Comparison of ENCODE assay signal across 15 cellular contexts in genomic region chr21:39911286-39911685, GRCh38. TPM values are rescaled to one million over a fixed set of nuclear protein-coding genes. Genes with fewer than 3 reads are reported as not detected.
DNase-seq lines count a peak whose midpoint lies in the region; TF ChIP-seq lines count a peak whose summit lies in the region.
"Had no signal": no experiment of that assay in that cellular context is flagged by ENCODE, and none has a peak within 500 bp of the region (broad histone marks: within the 10 kb centered on the region; RNA-seq: fewer than 3 reads in every experiment).

No MANE protein-coding gene starts in this region.

- no peaks in the 10 kb centered on the region for H3K36me3 Mint-ChIP-seq in activated CD4-positive, alpha-beta T cell treated with anti-CD3 and anti-CD28 coated beads, Interleukin-2, amount 10 ng/mL, durations not matched to agents 7 days and 5 days (ENCODE audit: low read depth)

- no peaks in the 10 kb centered on the region for H3K36me3 ChIP-seq in KMS-11 (ENCODE audit: insufficient read depth)
- H3K36me3 ChIP-seq in esophagus muscularis mucosa = no peaks in the 10 kb centered on the region
- no peaks in the 10 kb centered on the region for H3K36me3 ChIP-seq in tibial artery

- POLR2A ChIA-PET in activated CD4-positive, alpha-beta T cell treated with anti-CD3 and anti-CD28 coated beads, Interleukin-2, amount 10 ng/mL, durations not matched to agents 7 days and 5 days (lab: Charles Lee) = no interaction called here

- H2AFZ ChIP-seq in KMS-11 (ENCODE audit: low read depth) = no peak overlapping the region

- H3K27ac Mint-ChIP-seq in activated CD4-positive, alpha-beta T cell treated with anti-CD3 and anti-CD28 coated beads, Interleukin-2, amount 10 ng/mL, durations not matched to agents 7 days and 5 days = no peak overlapping the region
- H3K27ac Mint-ChIP-seq: T-helper 1 cell treated with Interleukin-12 subunit alpha and Interleukin-12 subunit beta and Interleukin-4 antibody, amounts not matched to agents 30 μg/mL and 1 μg/mL, for 36 hours had no signal

- CTCF ChIA-PET in activated CD4-positive, alpha-beta T cell treated with anti-CD3 and anti-CD28 coated beads, Interleukin-2, amount 10 ng/mL, durations not matched to agents 7 days and 5 days (lab: Charles Lee) = no interaction called here

- no peaks in the 10 kb centered on the region for H3K79me2 ChIP-seq in KMS-11 (ENCODE audit: insufficient read depth, low read depth)

- no peaks in the 10 kb centered on the region for H3K9me3 Mint-ChIP-seq in activated CD4-positive, alpha-beta T cell treated with anti-CD3 and anti-CD28 coated beads, Interleukin-2, amount 10 ng/mL, durations not matched to agents 7 days and 5 days
- H3K9me3 Mint-ChIP-seq: T-helper 1 cell treated with Interleukin-12 subunit alpha and Interleukin-12 subunit beta and Interleukin-4 antibody, amounts not matched to agents 30 μg/mL and 1 μg/mL, for 36 hours had no signal

- no peak overlapping the region for H3K27ac ChIP-seq in KMS-11
- H3K27ac ChIP-seq in esophagus muscularis mucosa (replicated peaks in 1 of 4) = no peak overlapping the region
- no peak overlapping the region for H3K27ac ChIP-seq in tibial artery

- H3K9me3 ChIP-seq in esophagus muscularis mucosa (no peaks in the 10 kb centered on the region), tibial artery (no peaks in the 10 kb centered on the region)
- H3K9me3 ChIP-seq: mucosa of descending colon had no signal

- no peak overlapping the region for H3K9ac ChIP-seq in KMS-11

- H3K4me3 Mint-ChIP-seq in activated CD4-positive, alpha-beta T cell treated with anti-CD3 and anti-CD28 coated beads, Interleukin-2, amount 10 ng/mL, durations not matched to agents 7 days and 5 days = no peak overlapping the region
- H3K4me3 Mint-ChIP-seq: T-helper 1 cell treated with Interleukin-12 subunit alpha and Interleukin-12 subunit beta and Interleukin-4 antibody, amounts not matched to agents 30 μg/mL and 1 μg/mL, for 36 hours had no signal

- TF ChIP-seq POLR2A in esophagus muscularis mucosa (IDR thresholded peaks at IDR 0.05; ENCODE audit: low read depth) = no peak

- no peak overlapping the region for H3K4me2 ChIP-seq in KMS-11

- peak; percentile 49 for TF ChIP-seq CTCF in KMS-11 (conservative IDR thresholded peaks at IDR 0.05; ENCODE audit: low read depth, low read length)
- peak in 2 of 3 experiments; percentile 31 to 39 for TF ChIP-seq CTCF in esophagus muscularis mucosa (IDR thresholded peaks at IDR 0.05)
- no peak for TF ChIP-seq CTCF in tibial artery (IDR thresholded peaks at IDR 0.05)

- 94% methylated on average over 6 of the region's 6 CpGs for WGBS in esophagus muscularis mucosa

- TF ChIP-seq EP300 in esophagus muscularis mucosa (IDR thresholded peaks at IDR 0.05) = no peak

- H3K4me1 Mint-ChIP-seq in activated CD4-positive, alpha-beta T cell treated with anti-CD3 and anti-CD28 coated beads, Interleukin-2, amount 10 ng/mL, durations not matched to agents 7 days and 5 days = no peaks in the 10 kb centered on the region

- no peaks in the 10 kb centered on the region for H3K4me1 ChIP-seq in KMS-11 (ENCODE audit: low read depth, poor library complexity, severe bottlenecking)
- peaks cover 0 to 17% (median 5%) of the 10 kb centered on the region in 4 donors for H3K4me1 ChIP-seq in esophagus muscularis mucosa
- peaks cover 0 to 6% (median 0%) of the 10 kb centered on the region in 4 donors for H3K4me1 ChIP-seq in tibial artery

- DNase-seq in A172 (ENCODE audit: low spot score) (peak; percentile 18), NCI-H748 (lab: John Stamatoyannopoulos, UW; ENCODE audit: unreplicated experiment) (peak; percentile 59), esophagus muscularis mucosa (ENCODE audit: extremely low spot score) (no peak), tibial artery (no peak), RKO (ENCODE audit: low spot score) (no peak)
- no peak for DNase-seq in activated CD4-positive, alpha-beta T cell treated with anti-CD3 and anti-CD28 coated beads, Interleukin-2, amount 10 ng/mL, durations not matched to agents 7 days and 5 days
- no peak for DNase-seq in activated CD4-positive, alpha-beta T cell treated with anti-CD3 and anti-CD28 coated beads for 48 hours
- DNase-seq: activated naive CD4-positive, alpha-beta T cell treated with anti-CD3 and anti-CD28 coated beads, Interleukin-2, amount 50 U/mL, for 16 hours; GF-D8; mucosa of descending colon; stimulated activated CD4-positive, alpha-beta T cell treated with anti-CD3 and anti-CD28 coated beads, Interleukin-4, amount 100 ng/mL, for 1 hour; stimulated activated naive CD4-positive, alpha-beta T cell had no signal

- no peaks in the 10 kb centered on the region for H3K27me3 Mint-ChIP-seq in activated CD4-positive, alpha-beta T cell treated with anti-CD3 and anti-CD28 coated beads, Interleukin-2, amount 10 ng/mL, durations not matched to agents 7 days and 5 days

- H3K27me3 ChIP-seq in KMS-11 (ENCODE audit: insufficient read depth, low read depth) (no peaks in the 10 kb centered on the region), esophagus muscularis mucosa (no peaks in the 10 kb centered on the region), tibial artery (no peaks in the 10 kb centered on the region)

- no peaks in the 10 kb centered on the region for H4K20me1 ChIP-seq in KMS-11 (ENCODE audit: insufficient read depth)

- intact Hi-C loops in esophagus muscularis mucosa (cut with DNase I) = no loop called here
- intact Hi-C loops in tibial artery (cut with DNase I; ENCODE audit: low total_unique reads) = no loop called here

- H3K4me3 ChIP-seq in KMS-11 (IDR thresholded peaks at IDR 0.05; ENCODE audit: insufficient read depth, low read depth, low read length) = no peak overlapping the region
- no peak overlapping the region for H3K4me3 ChIP-seq in esophagus muscularis mucosa
- H3K4me3 ChIP-seq in tibial artery = no peak overlapping the region
- H3K4me3 ChIP-seq: mucosa of descending colon had no signal

RNA-seq across cellular contexts. Expression of gene PCP4, which starts 44.0 kb away (rescaled TPM):
- 0.67 TPM in 1 of 2 replicates, not detected in the other for total RNA-seq in A172 (2014; rRNA removed; shearing (Covaris generic))
- 100 to 1,000 TPM in 3 of 4 donors, 10 to 100 TPM in 1; 82.0 to 172 (median 125) TPM for total RNA-seq in esophagus muscularis mucosa
- total RNA-seq in activated CD4-positive, alpha-beta T cell treated with anti-CD3 and anti-CD28 coated beads, Interleukin-2, amount 10 ng/mL, durations not matched to agents 7 days and 5 days = not detected
- total RNA-seq: activated CD8-positive, alpha-beta memory T cell treated with anti-CD3 and anti-CD28 coated beads for 36 hours had no signal

Comparison
In these comparisons a context has a peak if more than half of its experiments do, and no peak if none do; other contexts are left out.
1. DNase-seq: peak in A172 (single experiment) and NCI-H748 (single experiment); none in esophagus muscularis mucosa (single experiment), tibial artery (0 of 2), RKO (single experiment), activated CD4-positive, alpha-beta T cell treated with anti-CD3 and anti-CD28 coated beads, Interleukin-2, amount 10 ng/mL, durations not matched to agents 7 days and 5 days (single experiment) and activated CD4-positive, alpha-beta T cell treated with anti-CD3 and anti-CD28 coated beads for 48 hours (single experiment).
2. CTCF ChIP-seq: peak in KMS-11 (single experiment) and esophagus muscularis mucosa (2 of 3); none in tibial artery (0 of 2).
3. RNA of gene PCP4, which starts 44.0 kb away (total RNA-seq): 82.0 to 172 TPM in esophagus muscularis mucosa; 0.67 TPM in A172 and not detected in activated CD4-positive, alpha-beta T cell treated with anti-CD3 and anti-CD28 coated beads, Interleukin-2, amount 10 ng/mL, durations not matched to agents 7 days and 5 days; every median in the first group is over 10 times any median in the second.